ENCODE assay signal across 9 cellular contexts in the genomic region with DNA sequence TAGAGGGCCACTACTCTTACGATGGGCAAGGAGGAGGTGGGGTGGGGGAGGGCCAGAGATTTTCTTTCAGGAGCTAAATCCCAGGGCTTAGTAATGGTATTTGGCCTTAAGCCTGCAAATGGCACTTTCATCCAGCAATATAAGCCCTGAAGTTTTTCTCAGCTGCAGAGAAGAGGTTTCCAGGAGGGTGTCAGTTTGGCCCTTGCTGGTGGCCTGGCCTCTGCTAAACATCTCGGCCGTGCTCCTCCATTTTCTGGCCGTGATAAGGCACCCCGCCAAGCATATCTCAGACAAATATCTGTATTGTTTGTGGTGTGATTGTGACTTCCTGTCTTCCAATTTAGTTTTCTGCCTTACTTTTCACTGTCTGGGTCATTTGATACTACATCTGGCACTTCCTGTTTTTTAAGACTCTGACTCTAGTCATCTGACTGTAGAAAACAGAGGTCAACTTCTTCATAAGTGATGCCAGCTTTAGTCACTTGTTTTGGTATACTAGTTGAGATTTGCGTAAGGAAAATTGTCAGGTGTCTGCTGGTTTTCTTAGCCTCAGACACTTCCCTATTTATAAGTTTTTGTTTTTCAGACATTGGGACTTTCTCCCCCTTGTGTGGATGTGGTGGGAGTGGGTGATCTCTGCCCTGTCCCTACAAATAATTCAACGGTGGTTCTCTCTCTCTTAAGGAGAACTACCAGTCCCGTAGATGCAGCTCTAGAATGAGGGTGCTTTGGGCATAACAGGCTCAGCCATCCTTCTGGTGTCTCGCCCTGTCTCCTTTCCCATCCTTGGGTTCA.
DNase-seq lines count a peak whose midpoint lies in the region; ATAC-seq and TF ChIP-seq lines count a peak whose summit lies in the region.
"Had no signal": no experiment of that assay in that cellular context is flagged by ENCODE, and none has a peak within 500 bp of the region (broad histone marks: within the 10 kb centered on the region; RNA-seq: fewer than 3 reads in every experiment).

No MANE protein-coding gene starts in this region.

- H3K9me3 ChIP-seq in Panc1 (ENCODE audit: control insufficient read depth, insufficient read depth, low read depth, low read length) (no peaks in the 10 kb centered on the region), adrenal gland (replicated peaks in 1 of 3) (no peaks in the 10 kb centered on the region), right lobe of liver (no peaks in the 10 kb centered on the region), upper lobe of right lung (no peaks in the 10 kb centered on the region)
- H3K9me3 ChIP-seq: A549 had no signal

- H3K36me3 Mint-ChIP-seq in activated CD4-positive, alpha-beta T cell treated with anti-CD3 and anti-CD28 coated beads for 36 hours (ENCODE audit: low read depth) = peaks cover 2% of the 10 kb centered on the region

- no TSS peak for BruUV-seq in Panc1 (replicated peaks; lab: Mats Ljungman, UMichigan)

- H3K4me1 ChIP-seq in Panc1 (ENCODE audit: control insufficient read depth, insufficient read depth, low read length) = no peaks in the 10 kb centered on the region
- peaks cover 14 to 39% of the 10 kb centered on the region in 2 donors for H3K4me1 ChIP-seq in adrenal gland (replicated peaks in 1 of 2)
- H3K4me1 ChIP-seq in right lobe of liver = no peaks in the 10 kb centered on the region
- H3K4me1 ChIP-seq in upper lobe of right lung = peaks cover 17% of the 10 kb centered on the region

- no peak for TF ChIP-seq CTCF in Panc1 (IDR thresholded peaks at IDR 0.05)
- no peak for TF ChIP-seq CTCF in adrenal gland (IDR thresholded peaks at IDR 0.05)
- no peak for TF ChIP-seq CTCF in right lobe of liver (IDR thresholded peaks at IDR 0.05)
- no peak for TF ChIP-seq CTCF in upper lobe of right lung (IDR thresholded peaks at IDR 0.05)

- POLR2A ChIA-PET in activated CD4-positive, alpha-beta T cell treated with anti-CD3 and anti-CD28 coated beads for 36 hours (lab: Charles Lee) = interaction anchor here (0.6 to 2.0 kb wide), 8 partner anchors 9 to 145 kb away, joined by 3 to 8 read pairs (median 5); no protein-coding TSS in a partner anchor
- POLR2A ChIA-PET in Panc1 (lab: Charles Lee) = no interaction called here

- peak; percentile 82 for ATAC-seq in activated CD4-positive, alpha-beta T cell treated with anti-CD3 and anti-CD28 coated beads for 36 hours
- ATAC-seq in HG03045 (IDR thresholded peaks at IDR 0.05; ENCODE audit: unreplicated experiment) (peak; percentile 85), Panc1 (no peak), right lobe of liver (peak; percentile 62 to 74 (median 68)), upper lobe of right lung (peak; percentile 87)
- ATAC-seq: A549 had no signal

- peak overlapping the region; percentile 93 for H3K27ac Mint-ChIP-seq in activated CD4-positive, alpha-beta T cell treated with anti-CD3 and anti-CD28 coated beads for 36 hours

- 46 to 72% (median 50%) methylated on average over 7 to 9 of the region's 9 CpGs for WGBS in adrenal gland, 4 donors
- 31% methylated on average over 6 of the region's 9 CpGs for WGBS in right lobe of liver (ENCODE audit: insufficient coverage, low coverage, low lambda C conversion rate, missing lambda C conversion rate)

- H3K36me3 ChIP-seq in Panc1 (ENCODE audit: control insufficient read depth, insufficient read depth, low read length) (no peaks in the 10 kb centered on the region), adrenal gland (replicated peaks in 1 of 2) (no peaks in the 10 kb centered on the region), right lobe of liver (no peaks in the 10 kb centered on the region), upper lobe of right lung (no peaks in the 10 kb centered on the region)

- in situ Hi-C loops in Panc1 (cut with HindIII; ENCODE audit: low pct_unique_long_range_greater_than_20kb, low sequenced_read_pairs) = no loop called here

- no peaks in the 10 kb centered on the region for H3K27me3 Mint-ChIP-seq in activated CD4-positive, alpha-beta T cell treated with anti-CD3 and anti-CD28 coated beads for 36 hours

- H3K4me1 Mint-ChIP-seq in activated CD4-positive, alpha-beta T cell treated with anti-CD3 and anti-CD28 coated beads for 36 hours = peaks cover 43% of the 10 kb centered on the region

- intact Hi-C loops in activated CD4-positive, alpha-beta T cell treated with anti-CD3 and anti-CD28 coated beads for 36 hours (cut with DNase I, micrococcal nuclease) = loop anchor here (1.0 to 10.0 kb wide), 10 partner anchors 26 to 324 kb away; partner anchors contain the start of gene CXCR4 (in 1 of the 2)
- intact Hi-C loops in Panc1 (cut with micrococcal nuclease; ENCODE audit: unreplicated experiment) = no loop called here
- intact Hi-C loops in adrenal gland (cut with DNase I) = no loop called here
- intact Hi-C loops in right lobe of liver (cut with DNase I) = no loop called here
- intact Hi-C loops in upper lobe of right lung (cut with DNase I) = no loop called here

- no peaks in the 10 kb centered on the region for H3K9me3 Mint-ChIP-seq in activated CD4-positive, alpha-beta T cell treated with anti-CD3 and anti-CD28 coated beads for 36 hours (ENCODE audit: low read depth)

- H3K27ac ChIP-seq in Panc1 (ENCODE audit: low read length) (no peak overlapping the region), adrenal gland (peak overlapping the region; percentile 3 to 89 (median 68)), right lobe of liver (peak overlapping the region; percentile 50 to 67 (median 63)), upper lobe of right lung (peak overlapping the region; percentile 81)
- H3K27ac ChIP-seq: A549 had no signal

- TF ChIP-seq POLR2A in adrenal gland (IDR thresholded peaks at IDR 0.05) = no peak
- TF ChIP-seq POLR2A in right lobe of liver (IDR thresholded peaks at IDR 0.05) = no peak

- H3K4me3 ChIP-seq in Panc1 (ENCODE audit: low read depth in 2 of 2, low read length in 2 of 2) = no peak overlapping the region
- no peak overlapping the region for H3K4me3 ChIP-seq in adrenal gland
- no peak overlapping the region for H3K4me3 ChIP-seq in right lobe of liver
- H3K4me3 ChIP-seq in upper lobe of right lung = no peak overlapping the region
- H3K4me3 ChIP-seq: A549 had no signal

- peak overlapping the region; percentile 15 for H3K4me3 Mint-ChIP-seq in activated CD4-positive, alpha-beta T cell treated with anti-CD3 and anti-CD28 coated beads for 36 hours

- DNase-seq in activated CD4-positive, alpha-beta T cell treated with anti-CD3 and anti-CD28 coated beads for 36 hours = peak; percentile 44
- DNase-seq in activated CD4-positive, alpha-beta T cell treated with anti-CD3 and anti-CD28 coated beads for 1 hour = no peak
- peak; percentile 8 for DNase-seq in Panc1 (ENCODE audit: low read depth, low spot score)
- DNase-seq in adrenal gland = peak in 2 of 7 donors; percentile 42 to 47
- no peak for DNase-seq in right lobe of liver
- DNase-seq in upper lobe of right lung = no peak
- DNase-seq in NCI-H2107 (lab: John Stamatoyannopoulos, UW) = no peak

- CTCF ChIA-PET in activated CD4-positive, alpha-beta T cell treated with anti-CD3 and anti-CD28 coated beads for 36 hours (lab: Charles Lee) = interaction anchor here (0.5 to 1.8 kb wide), 10 partner anchors 12 to 255 kb away, joined by 3 to 10 read pairs (median 4); no protein-coding TSS in a partner anchor
- CTCF ChIA-PET in Panc1 (lab: Charles Lee) = no interaction called here

- H3K27me3 ChIP-seq in Panc1 (ENCODE audit: control insufficient read depth, insufficient read depth, low read length) = no peaks in the 10 kb centered on the region; the same call in 1 of the 2 replicates
- H3K27me3 ChIP-seq in adrenal gland = no peaks in the 10 kb centered on the region
- H3K27me3 ChIP-seq in right lobe of liver = no peaks in the 10 kb centered on the region
- no peaks in the 10 kb centered on the region for H3K27me3 ChIP-seq in upper lobe of right lung

Comparison
In these comparisons a context has a peak if more than half of its experiments do, and no peak if none do; other contexts are left out.
1. DNase-seq: peak in activated CD4-positive, alpha-beta T cell treated with anti-CD3 and anti-CD28 coated beads for 36 hours (single experiment) and Panc1 (single experiment); none in activated CD4-positive, alpha-beta T cell treated with anti-CD3 and anti-CD28 coated beads for 1 hour (single experiment), right lobe of liver (0 of 3), upper lobe of right lung (single experiment) and NCI-H2107 (single experiment).
2. intact Hi-C loops: an anchor here in activated CD4-positive, alpha-beta T cell treated with anti-CD3 and anti-CD28 coated beads for 36 hours (1.0 to 10.0 kb wide); none called in Panc1, adrenal gland, right lobe of liver and upper lobe of right lung.